ENCODE assay signal across 8 cellular contexts in genomic region chr21:25735895-25736597, GRCh38. TPM values are rescaled to one million over a fixed set of nuclear protein-coding genes. Genes with fewer than 3 reads are reported as not detected.
DNase-seq lines count a peak whose midpoint lies in the region; ATAC-seq and TF ChIP-seq lines count a peak whose summit lies in the region.

No MANE protein-coding gene starts in this region.

- H3K27me3 ChIP-seq in thoracic aorta (replicated peaks; ENCODE audit: insufficient read depth), result no peaks in the 10 kb centered on the region

- H3K4me3 Mint-ChIP-seq in activated naive CD4-positive, alpha-beta T cell treated with anti-CD3 and anti-CD28 coated beads for 36 hours, result peak overlapping the region; percentile 94
- peak overlapping the region; percentile 99 to 100 (median 99) for H3K4me3 Mint-ChIP-seq in brain

- H3K27me3 Mint-ChIP-seq in activated naive CD4-positive, alpha-beta T cell treated with anti-CD3 and anti-CD28 coated beads for 36 hours (ENCODE audit: low read depth), result no peaks in the 10 kb centered on the region
- peaks cover 17% of the 10 kb centered on the region for H3K27me3 Mint-ChIP-seq in brain

- H3K27ac ChIP-seq in thoracic aorta, result peak overlapping the region; percentile 93 to 98

- 1% methylated on average over 20 of the region's 20 CpGs for WGBS in lower leg skin, 2 donors

- peak overlapping the region; percentile 93 for H3K27ac Mint-ChIP-seq in activated naive CD4-positive, alpha-beta T cell treated with anti-CD3 and anti-CD28 coated beads for 36 hours
- peak overlapping the region; percentile 99 to 100 (median 100) for H3K27ac Mint-ChIP-seq in brain

- H3K36me3 Mint-ChIP-seq in activated naive CD4-positive, alpha-beta T cell treated with anti-CD3 and anti-CD28 coated beads for 36 hours (ENCODE audit: low read depth), result peaks cover 12% of the 10 kb centered on the region
- no peaks in the 10 kb centered on the region for H3K36me3 Mint-ChIP-seq in brain

- CTCF ChIA-PET in activated naive CD4-positive, alpha-beta T cell treated with anti-CD3 and anti-CD28 coated beads for 36 hours (lab: Charles Lee), result interaction anchor here (1.1 to 4.2 kb wide), 2 partner anchors 64 to 128 kb away, joined by 3 to 26 read pairs; no protein-coding TSS in a partner anchor

- no peaks in the 10 kb centered on the region for H3K9me3 Mint-ChIP-seq in activated naive CD4-positive, alpha-beta T cell treated with anti-CD3 and anti-CD28 coated beads for 36 hours
- H3K9me3 Mint-ChIP-seq in brain, result peaks cover 0 to 5% (median 0%) of the 10 kb centered on the region in 5 experiments

- TF ChIP-seq CTCF in brain (conservative IDR thresholded peaks at IDR 0.05), result no peak
- no peak for TF ChIP-seq CTCF in lower leg skin (IDR thresholded peaks at IDR 0.05)
- TF ChIP-seq CTCF in thoracic aorta (IDR thresholded peaks at IDR 0.05), result no peak

- ATAC-seq in HG02588 (IDR thresholded peaks at IDR 0.05; ENCODE audit: unreplicated experiment) (peak; percentile 12), thoracic aorta (ENCODE audit: insufficient number of reproducible peaks, low FRiP score, low read depth) (no peak)

- H3K4me3 ChIP-seq in lower leg skin (ENCODE audit: low read depth, poor library complexity, severe bottlenecking) (peak overlapping the region; percentile 53), thoracic aorta (peak overlapping the region; percentile 93)

- H3K4me1 ChIP-seq in thoracic aorta (ENCODE audit: control insufficient read depth in 1 of 2, low read depth in 2 of 2), result peaks cover 19 to 35% of the 10 kb centered on the region in 2 donors

- H3K4me1 Mint-ChIP-seq in activated naive CD4-positive, alpha-beta T cell treated with anti-CD3 and anti-CD28 coated beads for 36 hours (ENCODE audit: low read depth), result peaks cover 48% of the 10 kb centered on the region
- H3K4me1 Mint-ChIP-seq in brain, result peaks cover 67% of the 10 kb centered on the region

- no peaks in the 10 kb centered on the region for H3K9me3 ChIP-seq in thoracic aorta

- intact Hi-C loops in activated naive CD4-positive, alpha-beta T cell treated with anti-CD3 and anti-CD28 coated beads for 36 hours (cut with micrococcal nuclease), result loop anchor here (1.0 to 2.0 kb wide), 5 partner anchors 54 to 279 kb away; no protein-coding TSS in a partner anchor
- intact Hi-C loops in lower leg skin (cut with DNase I; ENCODE audit: low total_unique reads), result no loop called here

- no peaks in the 10 kb centered on the region for H3K36me3 ChIP-seq in thoracic aorta

- no peak for DNase-seq in activated naive CD4-positive, alpha-beta T cell treated with anti-CD3 and anti-CD28 coated beads for 36 hours
- no peak for DNase-seq in activated naive CD4-positive, alpha-beta T cell treated with Interleukin-2 at 50 U/mL for 16 hours
- DNase-seq in NCI-H1694 (lab: John Stamatoyannopoulos, UW), result peak; percentile 52
- no peak for DNase-seq in lower leg skin (ENCODE audit: low spot score in 2 of 2)
- DNase-seq in thoracic aorta (ENCODE audit: low spot score), result no peak
- DNase-seq in GM19240 (ENCODE audit: insufficient read length, low spot score), result no peak

- TF ChIP-seq POLR2A in lower leg skin (IDR thresholded peaks at IDR 0.05), result no peak

RNA-seq across cellular contexts. Expression of gene GABPA, which starts 1.3 kb away (rescaled TPM):
- total RNA-seq in activated naive CD4-positive, alpha-beta T cell treated with anti-CD3 and anti-CD28 coated beads for 36 hours, result 10 to 100 TPM; 18.5 to 21.2 TPM
- polyA plus RNA-seq in brain (ENCODE audit: insufficient read depth, low read depth, low replicate concordance), result 6.1 TPM
- total RNA-seq in lower leg skin (10 to 100 TPM; 14.8 to 19.1 (median 16.8) TPM), thoracic aorta (10 to 100 TPM; 14.9 to 35.9 TPM)

RNA-seq across cellular contexts. Expression of gene ATP5PF, which starts 1.3 kb away (rescaled TPM):
- total RNA-seq in activated naive CD4-positive, alpha-beta T cell treated with anti-CD3 and anti-CD28 coated beads for 36 hours, result 100 to 1,000 TPM; 124 to 132 TPM
- 329 TPM for polyA plus RNA-seq in brain (ENCODE audit: insufficient read depth, low read depth, low replicate concordance)
- total RNA-seq in lower leg skin, result 10 to 100 TPM; 28.6 to 55.7 (median 40.5) TPM
- 10 to 100 TPM; 27.8 to 44.0 TPM for total RNA-seq in thoracic aorta
